Comparison of ENCODE assay signal across 8 cellular contexts in the genomic region with DNA sequence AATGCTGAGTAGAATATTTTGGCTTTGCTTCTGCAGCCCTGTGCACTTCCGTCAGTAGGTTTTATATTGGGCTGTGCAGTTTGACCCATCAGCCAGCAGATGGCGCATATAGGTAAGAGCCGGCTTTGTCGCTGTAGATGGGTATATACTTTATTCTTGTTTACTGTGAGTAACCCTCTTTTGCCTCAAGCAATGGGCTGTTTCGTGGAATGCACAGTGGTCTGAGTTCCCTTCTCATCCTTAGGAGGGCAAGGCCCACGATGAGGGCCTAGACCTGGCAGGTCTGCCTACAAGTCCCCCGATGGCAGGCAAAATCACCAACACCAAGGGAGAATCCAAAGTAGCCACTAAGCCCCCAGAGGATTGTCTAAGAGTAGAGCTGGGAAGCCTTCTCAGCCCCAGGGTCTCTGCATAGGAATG.
DNase-seq lines count a peak whose midpoint lies in the region; ATAC-seq and TF ChIP-seq lines count a peak whose summit lies in the region.

No MANE protein-coding gene starts in this region.

- H3K27me3 ChIP-seq in smooth muscle cell (ENCODE audit: low read depth): no peaks in the 10 kb centered on the region

- no peak overlapping the region for H3K27ac Mint-ChIP-seq in activated T-cell treated with anti-CD3 and anti-CD28 coated beads, Interleukin-2, amount 50 U/mL, for 72 hours
- H3K27ac Mint-ChIP-seq in activated naive CD8-positive, alpha-beta T cell treated with anti-CD3 and anti-CD28 coated beads for 36 hours: no peak overlapping the region

- H3K4me1 ChIP-seq in smooth muscle cell (ENCODE audit: low read depth): no peaks in the 10 kb centered on the region

- H3K9me3 Mint-ChIP-seq in activated T-cell treated with anti-CD3 and anti-CD28 coated beads, Interleukin-2, amount 50 U/mL, for 72 hours: peaks cover 2 to 7% of the 10 kb centered on the region in 2 donors
- peaks cover 4% of the 10 kb centered on the region for H3K9me3 Mint-ChIP-seq in activated T-cell treated with anti-CD3 and anti-CD28 coated beads, Interleukin-2, amount 50 U/mL, for 4 hours
- peaks cover 1% of the 10 kb centered on the region for H3K9me3 Mint-ChIP-seq in activated naive CD8-positive, alpha-beta T cell treated with anti-CD3 and anti-CD28 coated beads for 36 hours

- no peaks in the 10 kb centered on the region for H3K27me3 Mint-ChIP-seq in activated T-cell treated with anti-CD3 and anti-CD28 coated beads, Interleukin-2, amount 50 U/mL, for 72 hours (ENCODE audit: low read depth)
- no peaks in the 10 kb centered on the region for H3K27me3 Mint-ChIP-seq in activated T-cell treated with anti-CD3 and anti-CD28 coated beads, Interleukin-2, amount 50 U/mL, for 4 hours (ENCODE audit: low read depth)
- H3K27me3 Mint-ChIP-seq in activated naive CD8-positive, alpha-beta T cell treated with anti-CD3 and anti-CD28 coated beads for 36 hours: no peaks in the 10 kb centered on the region

- peak overlapping the region; percentile 43 for H2AFZ ChIP-seq in smooth muscle cell (ENCODE audit: low read depth)

- no peaks in the 10 kb centered on the region for H3K36me3 ChIP-seq in smooth muscle cell (ENCODE audit: low read depth)

- no peaks in the 10 kb centered on the region for H3K4me1 Mint-ChIP-seq in activated T-cell treated with anti-CD3 and anti-CD28 coated beads, Interleukin-2, amount 50 U/mL, for 72 hours (ENCODE audit: low read depth)
- H3K4me1 Mint-ChIP-seq in activated T-cell treated with anti-CD3 and anti-CD28 coated beads, Interleukin-2, amount 50 U/mL, for 4 hours (ENCODE audit: low read depth): no peaks in the 10 kb centered on the region
- no peaks in the 10 kb centered on the region for H3K4me1 Mint-ChIP-seq in activated naive CD8-positive, alpha-beta T cell treated with anti-CD3 and anti-CD28 coated beads for 36 hours

- no peak overlapping the region for H3K27ac ChIP-seq in smooth muscle cell (ENCODE audit: low read depth)

- H3K4me2 ChIP-seq in smooth muscle cell: no peak overlapping the region

- H4K20me1 ChIP-seq in smooth muscle cell (ENCODE audit: low read depth): no peaks in the 10 kb centered on the region

- H3K4me3 Mint-ChIP-seq in activated T-cell treated with anti-CD3 and anti-CD28 coated beads, Interleukin-2, amount 50 U/mL, for 72 hours: no peak overlapping the region
- no peak overlapping the region for H3K4me3 Mint-ChIP-seq in activated T-cell treated with anti-CD3 and anti-CD28 coated beads, Interleukin-2, amount 50 U/mL, for 4 hours
- H3K4me3 Mint-ChIP-seq in activated naive CD8-positive, alpha-beta T cell treated with anti-CD3 and anti-CD28 coated beads for 36 hours: no peak overlapping the region

- DNase-seq in activated T-cell treated with anti-CD3 and anti-CD28 coated beads, Interleukin-2, amount 50 U/mL, for 72 hours: peak; percentile 14 to 19
- DNase-seq in activated T-cell treated with anti-CD3 and anti-CD28 coated beads, Interleukin-2, amount 50 U/mL, for 4 hours: no peak
- DNase-seq in NCI-H446 (lab: John Stamatoyannopoulos, UW): peak; percentile 50 to 87
- DNase-seq in activated naive CD8-positive, alpha-beta T cell treated with anti-CD3 and anti-CD28 coated beads for 36 hours: peak; percentile 9
- peak; percentile 9 for DNase-seq in hepatic stellate cell (ENCODE audit: low spot score)
- DNase-seq in smooth muscle cell (lab: John Stamatoyannopoulos, UW; ENCODE audit: unreplicated experiment): no peak

- H3K9ac ChIP-seq in smooth muscle cell (ENCODE audit: low read depth): no peak overlapping the region

- peak; percentile 92 for TF ChIP-seq CTCF in smooth muscle cell (IDR thresholded peaks at IDR 0.05; ENCODE audit: borderline replicate concordance, insufficient read depth, poor library complexity, severe bottlenecking)

- H3K9me3 ChIP-seq in smooth muscle cell (replicated peaks; ENCODE audit: low read depth): no peaks in the 10 kb centered on the region

- no peaks in the 10 kb centered on the region for H3K36me3 Mint-ChIP-seq in activated T-cell treated with anti-CD3 and anti-CD28 coated beads, Interleukin-2, amount 50 U/mL, for 72 hours (ENCODE audit: insufficient read depth in 2 of 2)
- H3K36me3 Mint-ChIP-seq in activated T-cell treated with anti-CD3 and anti-CD28 coated beads, Interleukin-2, amount 50 U/mL, for 4 hours (ENCODE audit: insufficient read depth): no peaks in the 10 kb centered on the region
- H3K36me3 Mint-ChIP-seq in activated naive CD8-positive, alpha-beta T cell treated with anti-CD3 and anti-CD28 coated beads for 36 hours: no peaks in the 10 kb centered on the region

- no peak overlapping the region for H3K4me3 ChIP-seq in smooth muscle cell

- no peaks in the 10 kb centered on the region for H3K79me2 ChIP-seq in smooth muscle cell (ENCODE audit: low read depth)

- H3F3A ChIP-seq in smooth muscle cell (ENCODE audit: low read depth): no peaks in the 10 kb centered on the region

- peak; percentile 48 to 57 for ATAC-seq in activated T-cell treated with anti-CD3 and anti-CD28 coated beads, Interleukin-2, amount 50 U/mL, for 72 hours (replicated peaks in 1 of 2)
- ATAC-seq in activated T-cell treated with anti-CD3 and anti-CD28 coated beads, Interleukin-2, amount 50 U/mL, for 4 hours: no peak
- ATAC-seq in GM21390 (IDR thresholded peaks at IDR 0.05; ENCODE audit: unreplicated experiment): peak; percentile 95
- peak; percentile 94 for ATAC-seq in HG03469 (IDR thresholded peaks at IDR 0.05; ENCODE audit: unreplicated experiment)

- WGBS in smooth muscle cell (ENCODE audit: low lambda C conversion rate): 18% methylated on average over 7 of the region's 7 CpGs

Comparison
In these comparisons a context has a peak if more than half of its experiments do, and no peak if none do; other contexts are left out.
1. ATAC-seq: peak in activated T-cell treated with anti-CD3 and anti-CD28 coated beads, Interleukin-2, amount 50 U/mL, for 72 hours (2 of 2), GM21390 (single experiment) and HG03469 (single experiment); none in activated T-cell treated with anti-CD3 and anti-CD28 coated beads, Interleukin-2, amount 50 U/mL, for 4 hours (0 of 2).
2. DNase-seq: peak in activated T-cell treated with anti-CD3 and anti-CD28 coated beads, Interleukin-2, amount 50 U/mL, for 72 hours (2 of 2), NCI-H446 (2 of 2), activated naive CD8-positive, alpha-beta T cell treated with anti-CD3 and anti-CD28 coated beads for 36 hours (single experiment) and hepatic stellate cell (single experiment); none in activated T-cell treated with anti-CD3 and anti-CD28 coated beads, Interleukin-2, amount 50 U/mL, for 4 hours (single experiment) and smooth muscle cell (single experiment).